ENCODE assay signal across 30 cellular contexts in genomic region chr6:46638650-46639049, GRCh38. TPM values are rescaled to one million over a fixed set of nuclear protein-coding genes. Genes with fewer than 3 reads are reported as not detected.
DNase-seq lines count a peak whose midpoint lies in the region; ATAC-seq, FAIRE-seq and TF ChIP-seq lines count a peak whose summit lies in the region.
"Had no signal": no experiment of that assay in that cellular context is flagged by ENCODE, and none has a peak within 500 bp of the region (broad histone marks: within the 10 kb centered on the region; RNA-seq: fewer than 3 reads in every experiment).

No MANE protein-coding gene starts in this region.

- H3K4me2 ChIP-seq in GM23248 (ENCODE audit: unreplicated experiment) (no peak overlapping the region), parathyroid adenoma (ENCODE audit: low read length) (no peak overlapping the region)

- no peaks in the 10 kb centered on the region for H3K9me2 ChIP-seq in GM23248 (ENCODE audit: insufficient read depth)

- H3K27ac ChIP-seq in GM23248 (no peak overlapping the region), parathyroid adenoma (no peak overlapping the region)
- H3K27ac ChIP-seq: brain microvascular endothelial cell, left ventricle myocardium inferior, right lobe of liver had no signal

- FAIRE-seq in bronchial epithelial cell (lab: Jason Lieb, UNC) = no peak
- FAIRE-seq: GM12878 had no signal

- H3K4me1 ChIP-seq in GM23248 (ENCODE audit: insufficient read depth) (peaks cover 12% of the 10 kb centered on the region), parathyroid adenoma (peaks cover 14% of the 10 kb centered on the region)
- H3K4me1 ChIP-seq: BE2C, left ventricle myocardium inferior, right lobe of liver had no signal

- TF ChIP-seq CTCF in bronchial epithelial cell (IDR thresholded peaks at IDR 0.05; ENCODE audit: insufficient read depth, low read length, severe bottlenecking) = no peak
- TF ChIP-seq CTCF in parathyroid adenoma (IDR thresholded peaks at IDR 0.05) = no peak

- H3K9ac ChIP-seq in GM23248 (no peak overlapping the region), parathyroid adenoma (no peak overlapping the region)

- no peaks in the 10 kb centered on the region for H3K79me2 ChIP-seq in GM23248 (ENCODE audit: insufficient read depth)
- no peaks in the 10 kb centered on the region for H3K79me2 ChIP-seq in parathyroid adenoma

- H3K4me3 ChIP-seq in GM23248 (no peak overlapping the region), bronchial epithelial cell (ENCODE audit: low read depth, low read length) (no peak overlapping the region), parathyroid adenoma (ENCODE audit: low read depth, low read length) (no peak overlapping the region)
- H3K4me3 ChIP-seq: GM12878, left ventricle myocardium inferior, right lobe of liver had no signal

- H3K36me3 ChIP-seq in GM23248 (ENCODE audit: low read depth) (no peaks in the 10 kb centered on the region), bronchial epithelial cell (ENCODE audit: control insufficient read depth, insufficient read depth, low read length) (no peaks in the 10 kb centered on the region), parathyroid adenoma (ENCODE audit: control insufficient read depth, insufficient read depth, low read length) (no peaks in the 10 kb centered on the region)
- H3K36me3 ChIP-seq: BE2C, brain microvascular endothelial cell, left ventricle myocardium inferior, right lobe of liver had no signal

- DNase-seq in GM23248 (peak; percentile 32), M059J (ENCODE audit: low read depth) (peak; percentile 53), bronchial epithelial cell (ENCODE audit: low read depth) (peak; percentile 94)
- DNase-seq: activated CD4-positive, alpha-beta memory T cell treated with anti-CD3 and anti-CD28 coated beads for 36 hours; activated CD4-positive, CD25-positive, alpha-beta regulatory T cell treated with anti-CD3 and anti-CD28 coated beads, Interleukin-2, amount 50 U/mL, for 72 hours; activated naive CD4-positive, alpha-beta T cell treated with anti-CD3 and anti-CD28 coated beads for 36 hours; BE2C; brain microvascular endothelial cell; CD8-positive, alpha-beta T cell; EL; glutamatergic neuron; H9; IMR-90; left ventricle myocardium inferior; NCI-H1048; NCI-H1694; NCI-H510A; OCI-M1; right lobe of liver; Right ventricle myocardium superior; stimulated activated CD4-positive, alpha-beta T cell treated with anti-CD3 and anti-CD28 coated beads, Interleukin-2, amount 100 ng/mL, for 48 hours; stimulated activated naive CD8-positive, alpha-beta T cell treated with anti-CD3 and anti-CD28 coated beads, Interleukin-15, amount 100 ng/mL, for 72 hours had no signal

- peaks cover 5% of the 10 kb centered on the region; the same call in 1 of the 2 replicates for H3F3A ChIP-seq in GM23248 (ENCODE audit: insufficient read depth)

- H3K27me3 ChIP-seq in GM23248 (replicated peaks; ENCODE audit: insufficient read depth) (no peaks in the 10 kb centered on the region), bronchial epithelial cell (ENCODE audit: control insufficient read depth, insufficient read depth, low read length) (no peaks in the 10 kb centered on the region), parathyroid adenoma (ENCODE audit: control insufficient read depth, insufficient read depth, low read length) (no peaks in the 10 kb centered on the region)
- H3K27me3 ChIP-seq: brain microvascular endothelial cell, right lobe of liver had no signal

- H2AFZ ChIP-seq in GM23248 = no peak overlapping the region
- H2AFZ ChIP-seq in parathyroid adenoma = peak overlapping the region; percentile 67

- WGBS in GM23248 (ENCODE audit: low coverage in 1 of 2, low lambda C conversion rate in 2 of 2, missing lambda C conversion rate in 2 of 2), 2 experiments = 86 to 93% methylated on average over 2 of the region's 2 CpGs

- ATAC-seq in HG03439 (IDR thresholded peaks at IDR 0.05; ENCODE audit: unreplicated experiment) (no peak), HG02763 (IDR thresholded peaks at IDR 0.05; ENCODE audit: unreplicated experiment) (no peak), HG02884 (IDR thresholded peaks at IDR 0.05; ENCODE audit: unreplicated experiment) (no peak), GM18867 (IDR thresholded peaks at IDR 0.05; ENCODE audit: unreplicated experiment) (no peak)
- ATAC-seq: CD8-positive, alpha-beta T cell; GM12878; right lobe of liver; stimulated activated naive CD8-positive, alpha-beta T cell treated with anti-CD3 and anti-CD28 coated beads, Interleukin-15, amount 100 ng/mL, for 72 hours had no signal

- in situ Hi-C loops in GM23248 (cut with MboI) = no loop called here

- H4K20me1 ChIP-seq in GM23248 (ENCODE audit: insufficient read depth) = no peaks in the 10 kb centered on the region

- H3K9me3 ChIP-seq in GM23248 (ENCODE audit: low read depth) (no peaks in the 10 kb centered on the region), parathyroid adenoma (ENCODE audit: control insufficient read depth, low read length) (no peaks in the 10 kb centered on the region)
- H3K9me3 ChIP-seq: BE2C, left ventricle myocardium inferior, right lobe of liver had no signal

RNA-seq across cellular contexts. Expression of gene CYP39A1, which starts 14.0 kb away (rescaled TPM):
- total RNA-seq in GM23248 (2014; rRNA removed; shearing (Covaris generic)) = 0.38 TPM in 1 of 2 replicates, not detected in the other
- polyA plus RNA-seq in GM23248 (2016; fragmentation: Nextera tagmentation; extraction: Ambion mirVana) = 0.08 and 0.46 TPM in 2 replicates
- total RNA-seq in M059J (2014; rRNA removed; shearing (Covaris generic)) = 4.5 and 6.2 TPM in 2 replicates
- total RNA-seq in bronchial epithelial cell = 5.0 and 17.4 TPM in 2 replicates
- total RNA-seq: activated CD4-positive, alpha-beta memory T cell treated with anti-CD3 and anti-CD28 coated beads for 36 hours; activated naive CD4-positive, alpha-beta T cell treated with anti-CD3 and anti-CD28 coated beads for 36 hours; activated T-helper 1 cell treated with anti-CD3 and anti-CD28 coated beads, Interleukin-12 subunit alpha, Interleukin-12 subunit beta, Interleukin-2, Interleukin-4 antibody, amounts not matched to agents 30 ng/mL and 10 ng/mL and 1 ng/mL, durations not matched to agents 14 hours and 24 hours and 36 hours; CD8-positive, alpha-beta T cell; GM12878; IMR-90; T-helper 2 cell treated with Interferon-gamma antibody and Interleukin-4, amounts not matched to agents 100 ng/mL and 5 ng/mL, for 36 hours had no signal
- polyA plus RNA-seq: GM12878 had no signal

RNA-seq across cellular contexts. Expression of gene SLC25A27, which starts 14.1 kb away (rescaled TPM):
- total RNA-seq in GM23248 (2014; rRNA removed; shearing (Covaris generic)) = 2.4 and 16.3 TPM in 2 replicates
- 2.8 and 3.0 TPM in 2 replicates for polyA plus RNA-seq in GM23248 (2016; fragmentation: Nextera tagmentation; extraction: Ambion mirVana)
- 0.86 and 6.5 TPM in 2 replicates for total RNA-seq in M059J (2014; rRNA removed; shearing (Covaris generic))
- total RNA-seq in bronchial epithelial cell = 5.3 and 13.8 TPM in 2 replicates
- total RNA-seq: activated T-helper 1 cell treated with anti-CD3 and anti-CD28 coated beads, Interleukin-12 subunit alpha, Interleukin-12 subunit beta, Interleukin-2, Interleukin-4 antibody, amounts not matched to agents 30 ng/mL and 10 ng/mL and 1 ng/mL, durations not matched to agents 14 hours and 24 hours and 36 hours; GM12878; IMR-90; T-helper 2 cell treated with Interferon-gamma antibody and Interleukin-4, amounts not matched to agents 100 ng/mL and 5 ng/mL, for 36 hours had no signal
- polyA plus RNA-seq: GM12878 had no signal

RNA-seq across cellular contexts. Expression of gene TDRD6, which starts 49.0 kb away (rescaled TPM):
- total RNA-seq in GM23248 (2014; rRNA removed; shearing (Covaris generic)) = not detected in 2 replicates
- not detected in 2 replicates for polyA plus RNA-seq in GM23248 (2016; fragmentation: Nextera tagmentation; extraction: Ambion mirVana)
- total RNA-seq in M059J (2014; rRNA removed; shearing (Covaris generic)) = 0.02 TPM in 1 of 2 replicates, not detected in the other
- 0.26 TPM in 2 replicates for total RNA-seq in bronchial epithelial cell
- total RNA-seq: activated CD4-positive, alpha-beta memory T cell treated with anti-CD3 and anti-CD28 coated beads for 36 hours; activated naive CD4-positive, alpha-beta T cell treated with anti-CD3 and anti-CD28 coated beads for 36 hours; activated T-helper 1 cell treated with anti-CD3 and anti-CD28 coated beads, Interleukin-12 subunit alpha, Interleukin-12 subunit beta, Interleukin-2, Interleukin-4 antibody, amounts not matched to agents 30 ng/mL and 10 ng/mL and 1 ng/mL, durations not matched to agents 14 hours and 24 hours and 36 hours; CD8-positive, alpha-beta T cell; GM12878; IMR-90; T-helper 2 cell treated with Interferon-gamma antibody and Interleukin-4, amounts not matched to agents 100 ng/mL and 5 ng/mL, for 36 hours had no signal
- polyA plus RNA-seq: GM12878, IMR-90 had no signal

Comparison
In these comparisons a context has a peak if more than half of its experiments do, and no peak if none do; other contexts are left out.
1. DNase-seq: peak in every context shown above with its lines; median percentile 94 in bronchial epithelial cell; 53 in M059J; 32 in GM23248.